9 cellular contexts compared by ENCODE assay signal in the genomic region with DNA sequence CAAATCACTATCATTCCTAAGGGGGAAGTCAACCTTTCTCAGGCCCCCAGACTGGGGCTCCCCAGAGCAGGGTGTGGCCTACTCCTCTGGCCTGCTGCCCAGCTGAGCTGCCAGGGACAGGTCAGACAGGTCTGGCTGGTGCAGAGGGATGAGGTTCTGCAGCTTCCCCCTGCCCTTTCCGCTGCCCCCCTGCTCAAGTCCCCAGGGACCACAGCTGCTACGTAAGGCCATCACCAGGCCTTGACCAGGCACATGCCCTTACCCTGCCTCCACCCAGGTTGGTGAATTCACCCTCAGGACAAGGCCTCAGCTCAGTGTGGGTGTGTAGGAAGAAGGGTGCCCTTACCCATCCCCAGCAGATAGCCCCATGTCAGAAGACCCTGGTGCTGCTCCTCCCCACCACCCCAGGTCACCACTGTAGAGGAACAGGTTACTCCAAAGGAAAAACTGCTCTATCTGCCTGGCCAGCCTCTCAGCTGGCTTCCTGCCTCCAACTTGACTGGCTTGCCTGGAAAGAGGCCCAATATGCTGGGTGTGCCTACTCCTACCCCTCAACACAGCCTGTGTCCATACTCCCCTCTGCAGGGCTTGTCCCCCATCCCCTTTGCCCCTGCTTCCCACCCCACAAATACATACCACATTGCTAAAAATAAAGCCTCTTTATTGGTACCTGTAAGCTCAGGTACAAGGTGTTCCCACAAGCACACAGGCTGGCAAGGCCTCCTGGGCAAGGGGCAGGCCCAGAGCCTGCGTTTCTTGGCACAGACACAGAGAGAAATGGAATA. TPM values are rescaled to one million over a fixed set of nuclear protein-coding genes. Genes with fewer than 3 reads are reported as not detected.
A peak's percentile ranks its signal among the peaks of the same experiment; 100 is the strongest.
DNase-seq lines count a peak whose midpoint lies in the region; ATAC-seq lines count a peak whose summit lies in the region.
"Had no signal": no experiment of that assay in that cellular context is flagged by ENCODE, and none has a peak within 500 bp of the region (broad histone marks: within the 10 kb centered on the region; RNA-seq: fewer than 3 reads in every experiment).

No MANE protein-coding gene starts in this region.

- CTCF ChIA-PET in activated CD8-positive, alpha-beta memory T cell treated with anti-CD3 and anti-CD28 coated beads, Interleukin-2, amount 10 ng/mL, durations not matched to agents 7 days and 5 days (lab: Charles Lee), result interaction anchor here (1.5 kb wide), 1 partner anchor 14 kb away, joined by 4 read pairs; no protein-coding TSS in a partner anchor

- peaks cover 23% of the 10 kb centered on the region for H3K4me1 Mint-ChIP-seq in activated CD8-positive, alpha-beta memory T cell treated with anti-CD3 and anti-CD28 coated beads, Interleukin-2, amount 10 ng/mL, durations not matched to agents 7 days and 5 days
- peaks cover 74% of the 10 kb centered on the region for H3K4me1 Mint-ChIP-seq in stimulated activated naive CD8-positive, alpha-beta T cell treated with anti-CD3 and anti-CD28 coated beads, Interleukin-15, Interleukin-2, amounts not matched to agents 100 ng/mL and 50 ng/mL, for 24 hours (ENCODE audit: low read depth)

- peaks cover 33% of the 10 kb centered on the region for H3K36me3 Mint-ChIP-seq in activated CD8-positive, alpha-beta memory T cell treated with anti-CD3 and anti-CD28 coated beads, Interleukin-2, amount 10 ng/mL, durations not matched to agents 7 days and 5 days
- peaks cover 72% of the 10 kb centered on the region for H3K36me3 Mint-ChIP-seq in stimulated activated naive CD8-positive, alpha-beta T cell treated with anti-CD3 and anti-CD28 coated beads, Interleukin-15, Interleukin-2, amounts not matched to agents 100 ng/mL and 50 ng/mL, for 24 hours (ENCODE audit: low read depth)

- ATAC-seq in activated CD8-positive, alpha-beta memory T cell treated with anti-CD3 and anti-CD28 coated beads, Interleukin-2, amount 10 ng/mL, durations not matched to agents 7 days and 5 days, result peak; percentile 8
- ATAC-seq in GM18870 (IDR thresholded peaks at IDR 0.05; ENCODE audit: unreplicated experiment) (no peak), GM19324 (IDR thresholded peaks at IDR 0.05; ENCODE audit: low FRiP score, unreplicated experiment) (no peak)

- H3K27me3 Mint-ChIP-seq in activated CD8-positive, alpha-beta memory T cell treated with anti-CD3 and anti-CD28 coated beads, Interleukin-2, amount 10 ng/mL, durations not matched to agents 7 days and 5 days, result no peaks in the 10 kb centered on the region
- H3K27me3 Mint-ChIP-seq in stimulated activated naive CD8-positive, alpha-beta T cell treated with anti-CD3 and anti-CD28 coated beads, Interleukin-15, Interleukin-2, amounts not matched to agents 100 ng/mL and 50 ng/mL, for 24 hours, result no peaks in the 10 kb centered on the region

- H3K27ac Mint-ChIP-seq in activated CD8-positive, alpha-beta memory T cell treated with anti-CD3 and anti-CD28 coated beads, Interleukin-2, amount 10 ng/mL, durations not matched to agents 7 days and 5 days, result no peak overlapping the region
- H3K27ac Mint-ChIP-seq in stimulated activated naive CD8-positive, alpha-beta T cell treated with anti-CD3 and anti-CD28 coated beads, Interleukin-15, Interleukin-2, amounts not matched to agents 100 ng/mL and 50 ng/mL, for 24 hours, result peak overlapping the region; percentile 63

- peak in 2 of 3 experiments; percentile 40 to 56 for DNase-seq in NCI-H1417 (lab: John Stamatoyannopoulos, UW)
- no peak for DNase-seq in NCI-H1417 treated with DMSO at 0.1 percent for 48 hours (lab: John Stamatoyannopoulos, UW)
- peak; percentile 31 for DNase-seq in activated CD8-positive, alpha-beta memory T cell treated with anti-CD3 and anti-CD28 coated beads, Interleukin-2, amount 10 ng/mL, durations not matched to agents 7 days and 5 days
- DNase-seq in hepatic stellate cell (ENCODE audit: low spot score), result peak; percentile 65
- DNase-seq in stimulated activated CD4-positive, alpha-beta T cell treated with anti-CD3 and anti-CD28 coated beads, Interleukin-1b, Interleukin-23, amount 100 ng/mL, for 48 hours, result no peak

- H3K9me3 Mint-ChIP-seq in activated CD8-positive, alpha-beta memory T cell treated with anti-CD3 and anti-CD28 coated beads, Interleukin-2, amount 10 ng/mL, durations not matched to agents 7 days and 5 days (ENCODE audit: low read depth), result no peaks in the 10 kb centered on the region
- no peaks in the 10 kb centered on the region for H3K9me3 Mint-ChIP-seq in stimulated activated naive CD8-positive, alpha-beta T cell treated with anti-CD3 and anti-CD28 coated beads, Interleukin-15, Interleukin-2, amounts not matched to agents 100 ng/mL and 50 ng/mL, for 24 hours

- no peak overlapping the region for H3K4me3 Mint-ChIP-seq in activated CD8-positive, alpha-beta memory T cell treated with anti-CD3 and anti-CD28 coated beads, Interleukin-2, amount 10 ng/mL, durations not matched to agents 7 days and 5 days
- H3K4me3 Mint-ChIP-seq in stimulated activated naive CD8-positive, alpha-beta T cell treated with anti-CD3 and anti-CD28 coated beads, Interleukin-15, Interleukin-2, amounts not matched to agents 100 ng/mL and 50 ng/mL, for 24 hours, result no peak overlapping the region

RNA-seq across cellular contexts. Expression of gene CSRNP1, which starts 12.0 kb away (rescaled TPM):
- total RNA-seq in activated CD8-positive, alpha-beta memory T cell treated with anti-CD3 and anti-CD28 coated beads, Interleukin-2, amount 10 ng/mL, durations not matched to agents 7 days and 5 days, result 10 to 100 TPM; 15.6 to 20.2 TPM

RNA-seq across cellular contexts. Expression of gene TTC21A, which starts 33.9 kb away (rescaled TPM):
- 1 to 10 TPM; 1.9 to 8.3 TPM for total RNA-seq in activated CD8-positive, alpha-beta memory T cell treated with anti-CD3 and anti-CD28 coated beads, Interleukin-2, amount 10 ng/mL, durations not matched to agents 7 days and 5 days

RNA-seq across cellular contexts. Expression of gene GORASP1, which starts 34.0 kb away (rescaled TPM):
- 10 to 100 TPM; 28.8 to 32.0 TPM for total RNA-seq in activated CD8-positive, alpha-beta memory T cell treated with anti-CD3 and anti-CD28 coated beads, Interleukin-2, amount 10 ng/mL, durations not matched to agents 7 days and 5 days

RNA-seq across cellular contexts. Expression of gene XIRP1, which starts 51.0 kb away (rescaled TPM):
- total RNA-seq in activated CD8-positive, alpha-beta memory T cell treated with anti-CD3 and anti-CD28 coated beads, Interleukin-2, amount 10 ng/mL, durations not matched to agents 7 days and 5 days, result 1 to 10 TPM in 1 of 2 experiments, under 1 TPM in 1; 0.06 to 1.0 TPM
- total RNA-seq: subcutaneous adipose tissue had no signal

Comparison
In these comparisons a context has a peak if more than half of its experiments do, and no peak if none do; other contexts are left out.
1. DNase-seq: peak in NCI-H1417 (2 of 3), activated CD8-positive, alpha-beta memory T cell treated with anti-CD3 and anti-CD28 coated beads, Interleukin-2, amount 10 ng/mL, durations not matched to agents 7 days and 5 days (single experiment) and hepatic stellate cell (single experiment); none in NCI-H1417 treated with DMSO at 0.1 percent for 48 hours (single experiment) and stimulated activated CD4-positive, alpha-beta T cell treated with anti-CD3 and anti-CD28 coated beads, Interleukin-1b, Interleukin-23, amount 100 ng/mL, for 48 hours (single experiment).